Comparison of ENCODE assay signal across 1 cellular context in genomic region chr19:42370068-42370520, GRCh38.
A peak's percentile ranks its signal among the peaks of the same experiment; 100 is the strongest.
TF ChIP-seq lines count a peak whose summit lies in the region.

No MANE protein-coding gene starts in this region.

TF ChIP-seq in WTC11, 78 proteins besides CTCF, POLR2A, EP300 and RAD21 (continued from another document):
- TF ChIP-seq ZBTB43 (CRISPR knock-in tag; IDR thresholded peaks at IDR 0.05): peak; percentile 88
- TF ChIP-seq GRHL2 (CRISPR knock-in tag; IDR thresholded peaks at IDR 0.05; ENCODE audit: insufficient replicate concordance, severe bottlenecking): no peak
- TF ChIP-seq FOXK1 (CRISPR knock-in tag; IDR thresholded peaks at IDR 0.05): peak; percentile 82; the same call in 1 of the 2 replicates
- TF ChIP-seq NFYB (CRISPR knock-in tag; conservative IDR thresholded peaks at IDR 0.05; ENCODE audit: low read depth): no peak
- TF ChIP-seq, protein P1, sequence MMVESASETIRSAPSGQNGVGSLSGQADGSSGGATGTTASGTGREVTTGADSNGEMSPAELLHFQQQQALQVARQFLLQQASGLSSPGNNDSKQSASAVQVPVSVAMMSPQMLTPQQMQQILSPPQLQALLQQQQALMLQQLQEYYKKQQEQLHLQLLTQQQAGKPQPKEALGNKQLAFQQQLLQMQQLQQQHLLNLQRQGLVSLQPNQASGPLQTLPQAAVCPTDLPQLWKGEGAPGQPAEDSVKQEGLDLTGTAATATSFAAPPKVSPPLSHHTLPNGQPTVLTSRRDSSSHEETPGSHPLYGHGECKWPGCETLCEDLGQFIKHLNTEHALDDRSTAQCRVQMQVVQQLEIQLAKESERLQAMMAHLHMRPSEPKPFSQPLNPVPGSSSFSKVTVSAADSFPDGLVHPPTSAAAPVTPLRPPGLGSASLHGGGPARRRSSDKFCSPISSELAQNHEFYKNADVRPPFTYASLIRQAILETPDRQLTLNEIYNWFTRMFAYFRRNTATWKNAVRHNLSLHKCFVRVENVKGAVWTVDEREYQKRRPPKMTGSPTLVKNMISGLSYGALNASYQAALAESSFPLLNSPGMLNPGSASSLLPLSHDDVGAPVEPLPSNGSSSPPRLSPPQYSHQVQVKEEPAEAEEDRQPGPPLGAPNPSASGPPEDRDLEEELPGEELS (CRISPR knock-in tag; IDR thresholded peaks at IDR 0.05): peak; percentile 41; the same call in 1 of the 2 replicates
- peak; percentile 81 for TF ChIP-seq SP1 (CRISPR knock-in tag; conservative IDR thresholded peaks at IDR 0.05)
- TF ChIP-seq ETV6 (CRISPR knock-in tag; IDR thresholded peaks at IDR 0.05): peak; percentile 92
- no peak for TF ChIP-seq EMX1 (CRISPR knock-in tag; IDR thresholded peaks at IDR 0.05)
- TF ChIP-seq CREM (CRISPR knock-in tag; IDR thresholded peaks at IDR 0.05): 0 out of 2 replicates have a peak, but pooled peaks have one; percentile 23
- peak; percentile 77; the same call in 1 of the 2 replicates for TF ChIP-seq ZNF263 (CRISPR knock-in tag; IDR thresholded peaks at IDR 0.05; ENCODE audit: low read depth)
- TF ChIP-seq, protein P2, sequence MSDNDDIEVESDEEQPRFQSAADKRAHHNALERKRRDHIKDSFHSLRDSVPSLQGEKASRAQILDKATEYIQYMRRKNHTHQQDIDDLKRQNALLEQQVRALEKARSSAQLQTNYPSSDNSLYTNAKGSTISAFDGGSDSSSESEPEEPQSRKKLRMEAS (CRISPR knock-in tag; IDR thresholded peaks at IDR 0.05): peak; percentile 33; the same call in 1 of the 2 replicates
- TF ChIP-seq ZNF671 (CRISPR knock-in tag; IDR thresholded peaks at IDR 0.05): no peak
- no peak for TF ChIP-seq RORB (CRISPR knock-in tag; IDR thresholded peaks at IDR 0.05)
